Comparison of ENCODE assay signal across 1 cellular context in the genomic region with DNA sequence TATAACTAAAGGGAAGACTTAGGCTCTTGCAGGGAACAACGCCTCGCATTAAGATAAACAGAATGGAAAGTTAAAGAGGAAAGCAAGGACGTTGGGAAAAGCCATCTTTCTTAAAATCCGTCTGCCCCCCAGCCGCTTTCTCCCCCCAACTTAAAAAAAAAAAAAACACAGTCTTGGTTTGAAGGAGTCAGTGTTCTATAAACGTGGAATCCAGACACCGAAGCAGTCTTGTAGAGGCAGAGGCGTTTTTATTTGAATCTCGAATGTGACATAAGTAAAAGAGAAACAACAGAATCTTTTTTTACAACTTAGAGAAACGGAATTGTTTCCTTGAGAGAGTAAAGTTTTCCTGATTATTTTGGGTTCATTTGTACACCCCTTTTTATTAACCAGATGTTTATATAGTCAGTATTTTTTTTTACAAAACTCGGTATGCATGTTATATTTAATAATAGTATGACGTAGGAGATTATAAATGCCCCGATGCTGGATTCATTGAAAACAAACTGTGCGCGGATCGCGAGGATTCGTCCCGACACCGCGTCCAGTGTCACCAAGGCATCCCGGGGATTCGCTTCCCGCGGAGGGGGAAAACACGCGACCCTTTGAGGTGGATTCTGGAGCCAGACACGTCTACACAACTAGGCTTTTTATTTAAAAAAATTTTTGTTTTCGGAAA.
TF ChIP-seq lines count a peak whose summit lies in the region.

No MANE protein-coding gene starts in this region.

TF ChIP-seq in IMR-90, 13 proteins besides CTCF, POLR2A, EP300 and RAD21 (continued from another document):
- TF ChIP-seq SMC3 (IDR thresholded peaks at IDR 0.05; ENCODE audit: low read depth, low read length) (no peak), MXI1 (IDR thresholded peaks at IDR 0.05; ENCODE audit: borderline replicate concordance, low read depth, low read length) (no peak), CHD1 (IDR thresholded peaks at IDR 0.05; ENCODE audit: low read depth, low read length) (no peak), MAFK (IDR thresholded peaks at IDR 0.05; ENCODE audit: low read depth, low read length) (no peak), MAZ (IDR thresholded peaks at IDR 0.05; ENCODE audit: borderline replicate concordance, low read depth, low read length) (no peak), USF2 (IDR thresholded peaks at IDR 0.05; ENCODE audit: low read depth, low read length) (no peak), BHLHE40 (IDR thresholded peaks at IDR 0.05; ENCODE audit: low read depth, low read length) (no peak), RCOR1 (IDR thresholded peaks at IDR 0.05; ENCODE audit: insufficient replicate concordance, low read length) (no peak), FOS (IDR thresholded peaks at IDR 0.05; ENCODE audit: low read depth, low read length) (no peak), RFX5 (IDR thresholded peaks at IDR 0.05; ENCODE audit: low read depth, low read length) (no peak), CEBPB (IDR thresholded peaks at IDR 0.05; ENCODE audit: low read depth, low read length) (no peak)
- TF ChIP-seq, protein P1, sequence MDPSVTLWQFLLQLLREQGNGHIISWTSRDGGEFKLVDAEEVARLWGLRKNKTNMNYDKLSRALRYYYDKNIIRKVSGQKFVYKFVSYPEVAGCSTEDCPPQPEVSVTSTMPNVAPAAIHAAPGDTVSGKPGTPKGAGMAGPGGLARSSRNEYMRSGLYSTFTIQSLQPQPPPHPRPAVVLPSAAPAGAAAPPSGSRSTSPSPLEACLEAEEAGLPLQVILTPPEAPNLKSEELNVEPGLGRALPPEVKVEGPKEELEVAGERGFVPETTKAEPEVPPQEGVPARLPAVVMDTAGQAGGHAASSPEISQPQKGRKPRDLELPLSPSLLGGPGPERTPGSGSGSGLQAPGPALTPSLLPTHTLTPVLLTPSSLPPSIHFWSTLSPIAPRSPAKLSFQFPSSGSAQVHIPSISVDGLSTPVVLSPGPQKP (IDR thresholded peaks at IDR 0.05; ENCODE audit: borderline replicate concordance, low read depth, low read length), result no peak
TF ChIP-seq in IMR-90: peak in this region for 0.
